ENCODE assay signal across 1 cellular context in the genomic region with DNA sequence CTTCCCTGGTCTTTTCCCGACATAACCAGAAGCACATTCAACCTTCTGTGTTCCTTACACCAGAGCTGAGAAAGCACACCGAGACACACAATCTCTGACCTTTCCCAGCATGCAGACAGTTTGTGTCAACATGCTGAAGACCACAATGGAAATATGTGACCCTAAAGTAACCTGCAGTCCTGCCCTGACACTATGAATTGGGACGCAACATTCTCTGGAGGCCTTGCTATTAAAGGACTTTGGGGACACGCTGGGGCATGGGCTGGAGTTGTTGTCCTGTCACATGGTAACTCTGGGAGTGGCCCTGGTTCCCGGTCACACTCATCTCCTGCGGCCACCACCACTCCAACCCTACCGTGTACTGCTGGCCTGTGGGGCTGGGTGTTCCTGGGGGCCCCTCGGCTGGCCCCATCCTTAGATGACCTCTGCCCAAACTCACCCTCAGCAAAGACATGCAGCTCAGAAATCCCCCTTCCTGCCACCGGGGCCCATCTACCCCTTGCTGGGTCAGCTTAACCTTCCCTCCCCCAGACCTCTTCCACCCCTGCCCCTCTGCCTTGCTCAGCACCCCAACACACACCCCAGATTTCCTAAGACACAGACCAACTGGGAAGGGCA.
A peak's percentile ranks its signal among the peaks of the same experiment; 100 is the strongest.
TF ChIP-seq lines count a peak whose summit lies in the region.
"Not testable (repeated sequence)": the region's sequence is repeated elsewhere in the genome, so short reads cannot be mapped to it uniquely, and the experiment has no call there.

No MANE protein-coding gene starts in this region.

TF ChIP-seq in HepG2, 621 proteins besides CTCF, POLR2A, EP300 and RAD21 (continues in another document):
- TF ChIP-seq, protein P1, sequence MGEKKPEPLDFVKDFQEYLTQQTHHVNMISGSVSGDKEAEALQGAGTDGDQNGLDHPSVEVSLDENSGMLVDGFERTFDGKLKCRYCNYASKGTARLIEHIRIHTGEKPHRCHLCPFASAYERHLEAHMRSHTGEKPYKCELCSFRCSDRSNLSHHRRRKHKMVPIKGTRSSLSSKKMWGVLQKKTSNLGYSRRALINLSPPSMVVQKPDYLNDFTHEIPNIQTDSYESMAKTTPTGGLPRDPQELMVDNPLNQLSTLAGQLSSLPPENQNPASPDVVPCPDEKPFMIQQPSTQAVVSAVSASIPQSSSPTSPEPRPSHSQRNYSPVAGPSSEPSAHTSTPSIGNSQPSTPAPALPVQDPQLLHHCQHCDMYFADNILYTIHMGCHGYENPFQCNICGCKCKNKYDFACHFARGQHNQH (CRISPR knock-in tag; IDR thresholded peaks at IDR 0.05), result 0 out of 2 replicates have a peak, but pooled peaks have one; percentile 29
- TF ChIP-seq, protein P2, sequence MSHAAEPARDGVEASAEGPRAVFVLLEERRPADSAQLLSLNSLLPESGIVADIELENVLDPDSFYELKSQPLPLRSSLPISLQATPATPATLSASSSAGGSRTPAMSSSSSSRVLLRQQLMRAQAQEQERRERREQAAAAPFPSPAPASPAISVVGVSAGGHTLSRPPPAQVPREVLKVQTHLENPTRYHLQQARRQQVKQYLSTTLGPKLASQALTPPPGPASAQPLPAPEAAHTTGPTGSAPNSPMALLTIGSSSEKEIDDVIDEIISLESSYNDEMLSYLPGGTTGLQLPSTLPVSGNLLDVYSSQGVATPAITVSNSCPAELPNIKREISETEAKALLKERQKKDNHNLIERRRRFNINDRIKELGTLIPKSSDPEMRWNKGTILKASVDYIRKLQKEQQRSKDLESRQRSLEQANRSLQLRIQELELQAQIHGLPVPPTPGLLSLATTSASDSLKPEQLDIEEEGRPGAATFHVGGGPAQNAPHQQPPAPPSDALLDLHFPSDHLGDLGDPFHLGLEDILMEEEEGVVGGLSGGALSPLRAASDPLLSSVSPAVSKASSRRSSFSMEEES (CRISPR knock-in tag; IDR thresholded peaks at IDR 0.05), result 0 out of 2 replicates have a peak, but pooled peaks have one; percentile 43
- peak; percentile 26; the same call in 1 of the 2 replicates for TF ChIP-seq ERF (CRISPR knock-in tag; IDR thresholded peaks at IDR 0.05)
- peak; percentile 27; the same call in 1 of the 2 replicates for TF ChIP-seq HOXA3 (CRISPR knock-in tag; IDR thresholded peaks at IDR 0.05)
- peak; percentile 54; the same call in 1 of the 2 replicates for TF ChIP-seq ZNF143 (CRISPR knock-in tag; IDR thresholded peaks at IDR 0.05)
- TF ChIP-seq, protein P3, sequence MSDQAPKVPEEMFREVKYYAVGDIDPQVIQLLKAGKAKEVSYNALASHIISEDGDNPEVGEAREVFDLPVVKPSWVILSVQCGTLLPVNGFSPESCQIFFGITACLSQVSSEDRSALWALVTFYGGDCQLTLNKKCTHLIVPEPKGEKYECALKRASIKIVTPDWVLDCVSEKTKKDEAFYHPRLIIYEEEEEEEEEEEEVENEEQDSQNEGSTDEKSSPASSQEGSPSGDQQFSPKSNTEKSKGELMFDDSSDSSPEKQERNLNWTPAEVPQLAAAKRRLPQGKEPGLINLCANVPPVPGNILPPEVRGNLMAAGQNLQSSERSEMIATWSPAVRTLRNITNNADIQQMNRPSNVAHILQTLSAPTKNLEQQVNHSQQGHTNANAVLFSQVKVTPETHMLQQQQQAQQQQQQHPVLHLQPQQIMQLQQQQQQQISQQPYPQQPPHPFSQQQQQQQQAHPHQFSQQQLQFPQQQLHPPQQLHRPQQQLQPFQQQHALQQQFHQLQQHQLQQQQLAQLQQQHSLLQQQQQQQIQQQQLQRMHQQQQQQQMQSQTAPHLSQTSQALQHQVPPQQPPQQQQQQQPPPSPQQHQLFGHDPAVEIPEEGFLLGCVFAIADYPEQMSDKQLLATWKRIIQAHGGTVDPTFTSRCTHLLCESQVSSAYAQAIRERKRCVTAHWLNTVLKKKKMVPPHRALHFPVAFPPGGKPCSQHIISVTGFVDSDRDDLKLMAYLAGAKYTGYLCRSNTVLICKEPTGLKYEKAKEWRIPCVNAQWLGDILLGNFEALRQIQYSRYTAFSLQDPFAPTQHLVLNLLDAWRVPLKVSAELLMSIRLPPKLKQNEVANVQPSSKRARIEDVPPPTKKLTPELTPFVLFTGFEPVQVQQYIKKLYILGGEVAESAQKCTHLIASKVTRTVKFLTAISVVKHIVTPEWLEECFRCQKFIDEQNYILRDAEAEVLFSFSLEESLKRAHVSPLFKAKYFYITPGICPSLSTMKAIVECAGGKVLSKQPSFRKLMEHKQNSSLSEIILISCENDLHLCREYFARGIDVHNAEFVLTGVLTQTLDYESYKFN (CRISPR knock-in tag; conservative IDR thresholded peaks at IDR 0.05), result peak; percentile 44; the same call in 1 of the 2 replicates
- peak; percentile 69; the same call in 1 of the 2 replicates for TF ChIP-seq NR2F2 (IDR thresholded peaks at IDR 0.05; ENCODE audit: borderline replicate concordance, low read depth)
- 0 out of 2 replicates have a peak, but pooled peaks have one; percentile 26 for TF ChIP-seq IRF2 (CRISPR knock-in tag; IDR thresholded peaks at IDR 0.05)
- TF ChIP-seq SAP130 (CRISPR knock-in tag; IDR thresholded peaks at IDR 0.05; ENCODE audit: low read depth), result peak; percentile 75
- not testable (repeated sequence) for TF ChIP-seq SOX13 (IDR thresholded peaks at IDR 0.05); FOXP1 (IDR thresholded peaks at IDR 0.05); FOXA1 (IDR thresholded peaks at IDR 0.05); HNF4G (CRISPR knock-in tag; IDR thresholded peaks at IDR 0.05; ENCODE audit: borderline replicate concordance, low read depth)
- TF ChIP-seq SOX13 (CRISPR knock-in tag; conservative IDR thresholded peaks at IDR 0.05 in 1 of 2, IDR thresholded peaks at IDR 0.05 in 1 of 2), result peak in 1 of 2 experiments; percentile 88; a peak in 2 of 4 replicates
- TF ChIP-seq, protein P4, sequence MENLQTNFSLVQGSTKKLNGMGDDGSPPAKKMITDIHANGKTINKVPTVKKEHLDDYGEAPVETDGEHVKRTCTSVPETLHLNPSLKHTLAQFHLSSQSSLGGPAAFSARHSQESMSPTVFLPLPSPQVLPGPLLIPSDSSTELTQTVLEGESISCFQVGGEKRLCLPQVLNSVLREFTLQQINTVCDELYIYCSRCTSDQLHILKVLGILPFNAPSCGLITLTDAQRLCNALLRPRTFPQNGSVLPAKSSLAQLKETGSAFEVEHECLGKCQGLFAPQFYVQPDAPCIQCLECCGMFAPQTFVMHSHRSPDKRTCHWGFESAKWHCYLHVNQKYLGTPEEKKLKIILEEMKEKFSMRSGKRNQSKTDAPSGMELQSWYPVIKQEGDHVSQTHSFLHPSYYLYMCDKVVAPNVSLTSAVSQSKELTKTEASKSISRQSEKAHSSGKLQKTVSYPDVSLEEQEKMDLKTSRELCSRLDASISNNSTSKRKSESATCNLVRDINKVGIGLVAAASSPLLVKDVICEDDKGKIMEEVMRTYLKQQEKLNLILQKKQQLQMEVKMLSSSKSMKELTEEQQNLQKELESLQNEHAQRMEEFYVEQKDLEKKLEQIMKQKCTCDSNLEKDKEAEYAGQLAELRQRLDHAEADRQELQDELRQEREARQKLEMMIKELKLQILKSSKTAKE (CRISPR knock-in tag; IDR thresholded peaks at IDR 0.05; ENCODE audit: borderline replicate concordance), result peak; percentile 76
- peak; percentile 58; the same call in 1 of the 2 replicates for TF ChIP-seq FOXP1 (CRISPR knock-in tag; IDR thresholded peaks at IDR 0.05)
- TF ChIP-seq SIX1 (CRISPR knock-in tag; IDR thresholded peaks at IDR 0.05; ENCODE audit: borderline replicate concordance), result peak; percentile 62; the same call in 1 of the 2 replicates
- TF ChIP-seq NR2F1 (CRISPR knock-in tag; IDR thresholded peaks at IDR 0.05), result peak; percentile 20 to 69; a peak in 1 of 4 replicates
- TF ChIP-seq FOXA1 (CRISPR knock-in tag; IDR thresholded peaks at IDR 0.05), result peak; percentile 93
- TF ChIP-seq ZNF121 (CRISPR knock-in tag; IDR thresholded peaks at IDR 0.05), result 0 out of 2 replicates have a peak, but pooled peaks have one; percentile 9
- TF ChIP-seq, protein P5, sequence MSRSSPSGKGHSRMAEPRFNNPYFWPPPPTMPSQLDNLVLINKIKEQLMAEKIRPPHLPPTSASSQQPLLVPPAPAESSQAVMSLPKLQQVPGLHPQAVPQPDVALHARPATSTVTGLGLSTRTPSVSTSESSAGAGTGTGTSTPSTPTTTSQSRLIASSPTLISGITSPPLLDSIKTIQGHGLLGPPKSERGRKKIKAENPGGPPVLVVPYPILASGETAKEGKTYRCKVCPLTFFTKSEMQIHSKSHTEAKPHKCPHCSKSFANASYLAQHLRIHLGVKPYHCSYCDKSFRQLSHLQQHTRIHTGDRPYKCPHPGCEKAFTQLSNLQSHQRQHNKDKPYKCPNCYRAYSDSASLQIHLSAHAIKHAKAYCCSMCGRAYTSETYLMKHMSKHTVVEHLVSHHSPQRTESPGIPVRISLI (CRISPR knock-in tag; IDR thresholded peaks at IDR 0.05; ENCODE audit: borderline replicate concordance), result peak; percentile 43; the same call in 1 of the 2 replicates
- 0 out of 2 replicates have a peak, but pooled peaks have one; percentile 27 for TF ChIP-seq HDAC1 (CRISPR knock-in tag; IDR thresholded peaks at IDR 0.05)
- TF ChIP-seq SP5 (CRISPR knock-in tag; IDR thresholded peaks at IDR 0.05; ENCODE audit: borderline replicate concordance, low read depth), result peak; percentile 42; the same call in 1 of the 2 replicates
- peak; percentile 84 for TF ChIP-seq SOX5 (CRISPR knock-in tag; IDR thresholded peaks at IDR 0.05; ENCODE audit: borderline replicate concordance)
- TF ChIP-seq, protein P6, sequence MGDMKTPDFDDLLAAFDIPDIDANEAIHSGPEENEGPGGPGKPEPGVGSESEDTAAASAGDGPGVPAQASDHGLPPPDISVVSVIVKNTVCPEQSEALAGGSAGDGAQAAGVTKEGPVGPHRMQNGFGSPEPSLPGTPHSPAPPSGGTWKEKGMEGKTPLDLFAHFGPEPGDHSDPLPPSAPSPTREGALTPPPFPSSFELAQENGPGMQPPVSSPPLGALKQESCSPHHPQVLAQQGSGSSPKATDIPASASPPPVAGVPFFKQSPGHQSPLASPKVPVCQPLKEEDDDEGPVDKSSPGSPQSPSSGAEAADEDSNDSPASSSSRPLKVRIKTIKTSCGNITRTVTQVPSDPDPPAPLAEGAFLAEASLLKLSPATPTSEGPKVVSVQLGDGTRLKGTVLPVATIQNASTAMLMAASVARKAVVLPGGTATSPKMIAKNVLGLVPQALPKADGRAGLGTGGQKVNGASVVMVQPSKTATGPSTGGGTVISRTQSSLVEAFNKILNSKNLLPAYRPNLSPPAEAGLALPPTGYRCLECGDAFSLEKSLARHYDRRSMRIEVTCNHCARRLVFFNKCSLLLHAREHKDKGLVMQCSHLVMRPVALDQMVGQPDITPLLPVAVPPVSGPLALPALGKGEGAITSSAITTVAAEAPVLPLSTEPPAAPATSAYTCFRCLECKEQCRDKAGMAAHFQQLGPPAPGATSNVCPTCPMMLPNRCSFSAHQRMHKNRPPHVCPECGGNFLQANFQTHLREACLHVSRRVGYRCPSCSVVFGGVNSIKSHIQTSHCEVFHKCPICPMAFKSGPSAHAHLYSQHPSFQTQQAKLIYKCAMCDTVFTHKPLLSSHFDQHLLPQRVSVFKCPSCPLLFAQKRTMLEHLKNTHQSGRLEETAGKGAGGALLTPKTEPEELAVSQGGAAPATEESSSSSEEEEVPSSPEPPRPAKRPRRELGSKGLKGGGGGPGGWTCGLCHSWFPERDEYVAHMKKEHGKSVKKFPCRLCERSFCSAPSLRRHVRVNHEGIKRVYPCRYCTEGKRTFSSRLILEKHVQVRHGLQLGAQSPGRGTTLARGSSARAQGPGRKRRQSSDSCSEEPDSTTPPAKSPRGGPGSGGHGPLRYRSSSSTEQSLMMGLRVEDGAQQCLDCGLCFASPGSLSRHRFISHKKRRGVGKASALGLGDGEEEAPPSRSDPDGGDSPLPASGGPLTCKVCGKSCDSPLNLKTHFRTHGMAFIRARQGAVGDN (CRISPR knock-in tag; IDR thresholded peaks at IDR 0.05), result peak; percentile 23; the same call in 1 of the 2 replicates
- peak; percentile 48; the same call in 1 of the 2 replicates for TF ChIP-seq HDAC2 (CRISPR knock-in tag; IDR thresholded peaks at IDR 0.05)
- peak; percentile 65 for TF ChIP-seq NCOA2 (CRISPR knock-in tag; IDR thresholded peaks at IDR 0.05)
- TF ChIP-seq, protein P7, sequence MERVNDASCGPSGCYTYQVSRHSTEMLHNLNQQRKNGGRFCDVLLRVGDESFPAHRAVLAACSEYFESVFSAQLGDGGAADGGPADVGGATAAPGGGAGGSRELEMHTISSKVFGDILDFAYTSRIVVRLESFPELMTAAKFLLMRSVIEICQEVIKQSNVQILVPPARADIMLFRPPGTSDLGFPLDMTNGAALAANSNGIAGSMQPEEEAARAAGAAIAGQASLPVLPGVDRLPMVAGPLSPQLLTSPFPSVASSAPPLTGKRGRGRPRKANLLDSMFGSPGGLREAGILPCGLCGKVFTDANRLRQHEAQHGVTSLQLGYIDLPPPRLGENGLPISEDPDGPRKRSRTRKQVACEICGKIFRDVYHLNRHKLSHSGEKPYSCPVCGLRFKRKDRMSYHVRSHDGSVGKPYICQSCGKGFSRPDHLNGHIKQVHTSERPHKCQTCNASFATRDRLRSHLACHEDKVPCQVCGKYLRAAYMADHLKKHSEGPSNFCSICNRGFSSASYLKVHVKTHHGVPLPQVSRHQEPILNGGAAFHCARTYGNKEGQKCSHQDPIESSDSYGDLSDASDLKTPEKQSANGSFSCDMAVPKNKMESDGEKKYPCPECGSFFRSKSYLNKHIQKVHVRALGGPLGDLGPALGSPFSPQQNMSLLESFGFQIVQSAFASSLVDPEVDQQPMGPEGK (CRISPR knock-in tag; IDR thresholded peaks at IDR 0.05), result peak; percentile 52
- TF ChIP-seq, protein P8, sequence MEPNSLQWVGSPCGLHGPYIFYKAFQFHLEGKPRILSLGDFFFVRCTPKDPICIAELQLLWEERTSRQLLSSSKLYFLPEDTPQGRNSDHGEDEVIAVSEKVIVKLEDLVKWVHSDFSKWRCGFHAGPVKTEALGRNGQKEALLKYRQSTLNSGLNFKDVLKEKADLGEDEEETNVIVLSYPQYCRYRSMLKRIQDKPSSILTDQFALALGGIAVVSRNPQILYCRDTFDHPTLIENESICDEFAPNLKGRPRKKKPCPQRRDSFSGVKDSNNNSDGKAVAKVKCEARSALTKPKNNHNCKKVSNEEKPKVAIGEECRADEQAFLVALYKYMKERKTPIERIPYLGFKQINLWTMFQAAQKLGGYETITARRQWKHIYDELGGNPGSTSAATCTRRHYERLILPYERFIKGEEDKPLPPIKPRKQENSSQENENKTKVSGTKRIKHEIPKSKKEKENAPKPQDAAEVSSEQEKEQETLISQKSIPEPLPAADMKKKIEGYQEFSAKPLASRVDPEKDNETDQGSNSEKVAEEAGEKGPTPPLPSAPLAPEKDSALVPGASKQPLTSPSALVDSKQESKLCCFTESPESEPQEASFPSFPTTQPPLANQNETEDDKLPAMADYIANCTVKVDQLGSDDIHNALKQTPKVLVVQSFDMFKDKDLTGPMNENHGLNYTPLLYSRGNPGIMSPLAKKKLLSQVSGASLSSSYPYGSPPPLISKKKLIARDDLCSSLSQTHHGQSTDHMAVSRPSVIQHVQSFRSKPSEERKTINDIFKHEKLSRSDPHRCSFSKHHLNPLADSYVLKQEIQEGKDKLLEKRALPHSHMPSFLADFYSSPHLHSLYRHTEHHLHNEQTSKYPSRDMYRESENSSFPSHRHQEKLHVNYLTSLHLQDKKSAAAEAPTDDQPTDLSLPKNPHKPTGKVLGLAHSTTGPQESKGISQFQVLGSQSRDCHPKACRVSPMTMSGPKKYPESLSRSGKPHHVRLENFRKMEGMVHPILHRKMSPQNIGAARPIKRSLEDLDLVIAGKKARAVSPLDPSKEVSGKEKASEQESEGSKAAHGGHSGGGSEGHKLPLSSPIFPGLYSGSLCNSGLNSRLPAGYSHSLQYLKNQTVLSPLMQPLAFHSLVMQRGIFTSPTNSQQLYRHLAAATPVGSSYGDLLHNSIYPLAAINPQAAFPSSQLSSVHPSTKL (CRISPR knock-in tag; IDR thresholded peaks at IDR 0.05), result peak; percentile 73
- peak; percentile 76 for TF ChIP-seq RXRB (CRISPR knock-in tag; IDR thresholded peaks at IDR 0.05; ENCODE audit: borderline replicate concordance)
- TF ChIP-seq, protein P9, sequence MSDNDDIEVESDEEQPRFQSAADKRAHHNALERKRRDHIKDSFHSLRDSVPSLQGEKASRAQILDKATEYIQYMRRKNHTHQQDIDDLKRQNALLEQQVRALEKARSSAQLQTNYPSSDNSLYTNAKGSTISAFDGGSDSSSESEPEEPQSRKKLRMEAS (IDR thresholded peaks at IDR 0.05), result 0 out of 2 replicates have a peak, but pooled peaks have one; percentile 43
- TF ChIP-seq HNF4G (IDR thresholded peaks at IDR 0.05; ENCODE audit: borderline replicate concordance, low read depth, low read length), result peak; percentile 25; the same call in 1 of the 2 replicates
